12 cellular contexts compared by ENCODE assay signal in the genomic region with DNA sequence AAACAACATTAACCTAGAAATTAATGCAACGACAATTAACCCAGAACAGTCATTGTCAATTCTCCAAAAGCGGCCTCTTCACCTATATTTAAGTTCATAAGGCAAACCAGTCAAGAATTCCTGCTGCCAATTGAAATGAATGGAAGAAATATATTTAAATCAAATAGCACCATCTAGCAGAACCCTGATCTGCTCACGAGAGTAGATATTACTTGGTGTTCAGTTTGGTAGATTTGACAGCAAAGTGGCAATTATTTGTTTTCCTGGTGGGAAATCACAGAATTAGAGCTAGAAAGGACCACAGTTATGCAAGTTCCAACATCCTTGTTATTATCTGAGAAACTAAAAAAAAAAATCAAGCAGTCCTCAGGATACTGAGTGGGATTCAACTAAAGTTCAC. TPM values are rescaled to one million over a fixed set of nuclear protein-coding genes. Genes with fewer than 3 reads are reported as not detected.
A peak's percentile ranks its signal among the peaks of the same experiment; 100 is the strongest.
DNase-seq lines count a peak whose midpoint lies in the region; ATAC-seq, FAIRE-seq and TF ChIP-seq lines count a peak whose summit lies in the region.
"Had no signal": no experiment of that assay in that cellular context is flagged by ENCODE, and none has a peak within 500 bp of the region (broad histone marks: within the 10 kb centered on the region; RNA-seq: fewer than 3 reads in every experiment).

No MANE protein-coding gene starts in this region.

- 74 to 78% methylated on average over 3 of the region's 3 CpGs for WGBS in pancreas, 2 donors

- CTCF ChIA-PET in activated B cell treated with CpG ODN at 0.5 μM for 24 hours (lab: Charles Lee), result no interaction called here

- no peaks in the 10 kb centered on the region for H3K9me3 Mint-ChIP-seq in activated B cell treated with CpG ODN at 0.5 μM for 24 hours

- peak overlapping the region; percentile 97 for H3K27ac Mint-ChIP-seq in activated B cell treated with CpG ODN at 0.5 μM for 24 hours

- no peaks in the 10 kb centered on the region for H3K27me3 Mint-ChIP-seq in activated B cell treated with CpG ODN at 0.5 μM for 24 hours

- H3K27ac ChIP-seq in left ventricle myocardium inferior (replicated peaks) (peak overlapping the region; percentile 100), upper lobe of right lung (no peak overlapping the region), pancreas (no peak overlapping the region)

- FAIRE-seq in pancreas (lab: Jason Lieb, UNC), result no peak

- H3K4me3 Mint-ChIP-seq in activated B cell treated with CpG ODN at 0.5 μM for 24 hours, result peak overlapping the region; percentile 95

- DNase-seq in left ventricle myocardium inferior, result no peak
- no peak for DNase-seq in left cardiac atrium
- DNase-seq in activated B cell treated with CpG ODN at 0.5 μM for 24 hours, result no peak
- DNase-seq in medulla oblongata (ENCODE audit: extremely low spot score), result peak; percentile 53
- DNase-seq in upper lobe of right lung, result no peak
- no peak for DNase-seq in pancreas
- DNase-seq: EL; foreskin melanocyte; Peyer's patch; stimulated activated naive CD4-positive, alpha-beta T cell treated with Interleukin-2 at 50 U/mL for 16 hours had no signal

- H3K4me1 ChIP-seq in left ventricle myocardium inferior (peaks cover 48% of the 10 kb centered on the region), upper lobe of right lung (peaks cover 13% of the 10 kb centered on the region), pancreas (peaks cover 0 to 14% (median 0%) of the 10 kb centered on the region in 3 donors)

- H3K4me3 ChIP-seq in left ventricle myocardium inferior, result peak overlapping the region; percentile 94
- peak overlapping the region; percentile 73 for H3K4me3 ChIP-seq in upper lobe of right lung
- H3K4me3 ChIP-seq in pancreas, result no peak overlapping the region

- H3K9me3 ChIP-seq in left ventricle myocardium inferior (replicated peaks) (no peaks in the 10 kb centered on the region), upper lobe of right lung (no peaks in the 10 kb centered on the region), pancreas (no peaks in the 10 kb centered on the region)
- H3K9me3 ChIP-seq: Peyer's patch had no signal

- ATAC-seq in left cardiac atrium (no peak), activated B cell treated with CpG ODN at 0.5 μM for 24 hours (ENCODE audit: low read depth) (no peak), upper lobe of right lung (no peak), pancreas (no peak), HG03565 (IDR thresholded peaks at IDR 0.05; ENCODE audit: unreplicated experiment) (no peak), HG02885 (IDR thresholded peaks at IDR 0.05; ENCODE audit: poor library complexity, unreplicated experiment) (no peak)

- peaks cover 7% of the 10 kb centered on the region for H3K36me3 Mint-ChIP-seq in activated B cell treated with CpG ODN at 0.5 μM for 24 hours (ENCODE audit: low read depth)

- intact Hi-C loops in left ventricle myocardium inferior (cut with micrococcal nuclease), result loop anchor here (5.0 kb wide), 1 partner anchor 241 kb away; no protein-coding TSS in a partner anchor
- intact Hi-C loops in left cardiac atrium (cut with DNase I), result loop anchor here (5.0 to 10.0 kb wide), 2 partner anchors 234 to 241 kb away; no protein-coding TSS in a partner anchor
- intact Hi-C loops in activated B cell treated with CpG ODN at 0.5 μM for 24 hours (cut with micrococcal nuclease), result loop anchor here (2.0 to 5.0 kb wide), 2 partner anchors 16 to 321 kb away; no protein-coding TSS in a partner anchor
- intact Hi-C loops in upper lobe of right lung (cut with DNase I), result loop anchor here (5.0 kb wide), 1 partner anchor 419 kb away; no protein-coding TSS in a partner anchor
- intact Hi-C loops in pancreas (cut with DNase I), result loop anchor here in 1 of 3 donors (5.0 kb wide), 1 partner anchor 109 kb away; no protein-coding TSS in a partner anchor

- POLR2A ChIA-PET in activated B cell treated with CpG ODN at 0.5 μM for 24 hours (lab: Charles Lee), result interaction anchor here (0.8 to 7.1 kb wide), 4 partner anchors 8 to 240 kb away, joined by 3 to 285 read pairs (median 4); no protein-coding TSS in a partner anchor

- H3K4me1 Mint-ChIP-seq in activated B cell treated with CpG ODN at 0.5 μM for 24 hours, result peaks cover 39% of the 10 kb centered on the region

- H3K27me3 ChIP-seq in left ventricle myocardium inferior (ENCODE audit: low read depth), result no peaks in the 10 kb centered on the region
- no peaks in the 10 kb centered on the region for H3K27me3 ChIP-seq in upper lobe of right lung
- H3K27me3 ChIP-seq in pancreas, result no peaks in the 10 kb centered on the region
- H3K27me3 ChIP-seq: Peyer's patch had no signal

- TF ChIP-seq CTCF in left ventricle myocardium inferior (IDR thresholded peaks at IDR 0.05; ENCODE audit: borderline replicate concordance) (no peak), activated B cell treated with CpG ODN at 0.5 μM for 24 hours (IDR thresholded peaks at IDR 0.05) (no peak), upper lobe of right lung (IDR thresholded peaks at IDR 0.05) (no peak), pancreas (IDR thresholded peaks at IDR 0.05) (no peak)

- H3K36me3 ChIP-seq in left ventricle myocardium inferior, result no peaks in the 10 kb centered on the region
- H3K36me3 ChIP-seq in upper lobe of right lung, result no peaks in the 10 kb centered on the region
- H3K36me3 ChIP-seq in pancreas, result no peaks in the 10 kb centered on the region
- H3K36me3 ChIP-seq: Peyer's patch had no signal

RNA-seq across cellular contexts. Expression of gene SSBP2, which starts 2.3 kb away (rescaled TPM):
- 40.7 TPM for total RNA-seq in left ventricle myocardium inferior
- 10 to 100 TPM; 37.7 to 46.9 TPM for total RNA-seq in left cardiac atrium
- total RNA-seq in activated B cell treated with CpG ODN at 0.5 μM for 24 hours, result 26.2 and 26.4 TPM in 2 replicates
- 43.8 TPM for total RNA-seq in upper lobe of right lung
- 10 to 100 TPM; 10.1 to 16.9 (median 15.8) TPM for total RNA-seq in pancreas
- 10 to 100 TPM in 1 of 2 donors, 1 to 10 TPM in 1; 8.6 to 20.7 TPM for polyA plus RNA-seq in pancreas

Comparison
In these comparisons a context has a peak if more than half of its experiments do, and no peak if none do; other contexts are left out.
1. H3K4me3 ChIP-seq: peak in left ventricle myocardium inferior (single experiment) and upper lobe of right lung (single experiment); none in pancreas (0 of 4).